23 cellular contexts compared by ENCODE assay signal in genomic region chr3:134232976-134233375, GRCh38.
"Had no signal": no experiment of that assay in that cellular context is flagged by ENCODE, and none has a peak within 500 bp of the region (broad histone marks: within the 10 kb centered on the region; RNA-seq: fewer than 3 reads in every experiment).

No MANE protein-coding gene starts in this region.

- H3K36me3 ChIP-seq: gastroesophageal sphincter, heart left ventricle, left lung, neural progenitor cell, right atrium auricular region, tibial artery, upper lobe of left lung had no signal

- H3K9me3 ChIP-seq: gastroesophageal sphincter, heart left ventricle, left lung, mucosa of descending colon, right atrium auricular region, testis, tibial artery, upper lobe of left lung had no signal

- H2AFZ ChIP-seq: neural progenitor cell, parathyroid adenoma had no signal

- H3K27ac ChIP-seq: gastroesophageal sphincter, heart left ventricle, left lung, neural progenitor cell, parathyroid adenoma, right atrium auricular region, testis, tibial artery, upper lobe of left lung had no signal

- DNase-seq: cortex of kidney; effector CD4-positive, alpha-beta T cell; heart left ventricle; hippocampal formation; left cardiac atrium; left lung; mesenchymal stem cell; mucosa of descending colon; naive B cell; stimulated activated CD4-positive, alpha-beta T cell treated with anti-CD3 and anti-CD28 coated beads, Interleukin-4, amount 100 ng/mL, for 4 hours; stimulated activated naive CD8-positive, alpha-beta T cell treated with anti-CD3 and anti-CD28 coated beads, Interleukin-15, Interleukin-2, amounts not matched to agents 100 U/mL and 50 U/mL, for 24 hours; substantia nigra; testis; tibial artery; upper lobe of left lung had no signal

- ATAC-seq: esophagus mucosa; gastroesophageal sphincter; left lung; sciatic nerve; stimulated activated memory B cell treated with anti-CD40 and anti-IgM and Interleukin-4, amounts not matched to agents 10 μg/mL and 1 μg/mL and 100 μg/mL, for 72 hours had no signal

- FAIRE-seq: urothelium cell line had no signal

- H3K4me3 ChIP-seq: gastroesophageal sphincter, heart left ventricle, left lung, mucosa of descending colon, neural progenitor cell, right atrium auricular region, testis, tibial artery, upper lobe of left lung had no signal

- H3K27me3 ChIP-seq: gastroesophageal sphincter, heart left ventricle, left lung, neural progenitor cell, right atrium auricular region, testis, tibial artery, upper lobe of left lung had no signal

- H3K4me2 ChIP-seq: neural progenitor cell had no signal

- H3K9ac ChIP-seq: neural progenitor cell, parathyroid adenoma had no signal
